Comparison of ENCODE assay signal across 24 cellular contexts in genomic region chr1:16721871-16722641, GRCh38. TPM values are rescaled to one million over a fixed set of nuclear protein-coding genes. Genes with fewer than 3 reads are reported as not detected.
A peak's percentile ranks its signal among the peaks of the same experiment; 100 is the strongest.
DNase-seq lines count a peak whose midpoint lies in the region; ATAC-seq, FAIRE-seq and TF ChIP-seq lines count a peak whose summit lies in the region.
"Had no signal": no experiment of that assay in that cellular context is flagged by ENCODE, and none has a peak within 500 bp of the region (broad histone marks: within the 10 kb centered on the region; RNA-seq: fewer than 3 reads in every experiment).

No MANE protein-coding gene starts in this region.

- CTCF ChIA-PET in activated CD4-positive, alpha-beta memory T cell treated with anti-CD3 and anti-CD28 coated beads, Interleukin-2, amount 10 ng/mL, durations not matched to agents 7 days and 5 days (lab: Charles Lee): interaction anchor here (1.8 to 2.4 kb wide), 2 partner anchors 10 to 13 kb away, joined by 5 to 9 read pairs; no protein-coding TSS in a partner anchor
- CTCF ChIA-PET in activated CD4-positive, alpha-beta memory T cell treated with anti-CD3 and anti-CD28 coated beads for 36 hours (lab: Charles Lee): interaction anchor here (1.6 kb wide), 1 partner anchor 14 kb away, joined by 4 read pairs; no protein-coding TSS in a partner anchor
- CTCF ChIA-PET in HEK293T (lab: Yijun Ruan, JAX) (interaction anchor here (0.6 kb wide), 1 partner anchor 843 kb away, joined by 3 read pairs; no protein-coding TSS in a partner anchor), endothelial cell of umbilical vein (lab: Charles Lee) (interaction anchor here (1.1 to 2.5 kb wide), 3 partner anchors 12 to 20 kb away, joined by 3 to 11 read pairs (median 6); no protein-coding TSS in a partner anchor)

- POLR2A ChIA-PET in activated CD4-positive, alpha-beta memory T cell treated with anti-CD3 and anti-CD28 coated beads, Interleukin-2, amount 10 ng/mL, durations not matched to agents 7 days and 5 days (lab: Charles Lee): no interaction called here
- POLR2A ChIA-PET in activated CD4-positive, alpha-beta memory T cell treated with anti-CD3 and anti-CD28 coated beads for 36 hours (lab: Charles Lee): no interaction called here
- POLR2A ChIA-PET in HEK293T (lab: Yijun Ruan, JAX) (no interaction called here), endothelial cell of umbilical vein (lab: Charles Lee) (no interaction called here)

- H3K4me1 ChIP-seq in endothelial cell of umbilical vein (ENCODE audit: control insufficient read depth, extremely low read depth, insufficient read depth, low read length) (no peaks in the 10 kb centered on the region), suprapubic skin (no peaks in the 10 kb centered on the region)
- H3K4me1 ChIP-seq: A549, BE2C, HAP-1 had no signal

- DNase-seq in activated CD4-positive, alpha-beta memory T cell treated with anti-CD3 and anti-CD28 coated beads, Interleukin-2, amount 10 ng/mL, durations not matched to agents 7 days and 5 days: peak; percentile 12
- no peak for DNase-seq in activated CD4-positive, alpha-beta memory T cell treated with anti-CD3 and anti-CD28 coated beads for 36 hours
- peak; percentile 4 for DNase-seq in HEK293T (ENCODE audit: extremely low spot score)
- peak; percentile 11 for DNase-seq in endothelial cell of umbilical vein (ENCODE audit: low read depth, low spot score)
- DNase-seq in suprapubic skin (ENCODE audit: low spot score in 2 of 2): peak; percentile 20 to 74
- no peak for DNase-seq in activated T-cell treated with anti-CD3 and anti-CD28 coated beads, Interleukin-2, amount 50 U/mL, for 1 hour
- no peak for DNase-seq in activated T-cell treated with anti-CD3 and anti-CD28 coated beads for 4 hours
- DNase-seq: activated T-cell treated with anti-CD3 and anti-CD28 coated beads, Interleukin-2, amount 50 U/mL, for 72 hours; anterior cingulate cortex; BE2C; DND-41; NCI-H1694 treated with DMSO at 0.1 percent for 48 hours; NCI-H774; SIG-M5 had no signal

- 80% methylated on average over 11 of the region's 11 CpGs for WGBS in suprapubic skin

- no peaks in the 10 kb centered on the region for H3K4me1 Mint-ChIP-seq in activated CD4-positive, alpha-beta memory T cell treated with anti-CD3 and anti-CD28 coated beads, Interleukin-2, amount 10 ng/mL, durations not matched to agents 7 days and 5 days
- H3K4me1 Mint-ChIP-seq in activated CD4-positive, alpha-beta memory T cell treated with anti-CD3 and anti-CD28 coated beads for 36 hours (ENCODE audit: low read depth): no peaks in the 10 kb centered on the region
- H3K4me1 Mint-ChIP-seq: activated naive CD4-positive, alpha-beta T cell treated with anti-CD3 and anti-CD28 coated beads, Interleukin-2, amount 50 U/mL, for 24 hours had no signal

- no peak for TF ChIP-seq EP300 in suprapubic skin (IDR thresholded peaks at IDR 0.05)

- BruUV-seq in endothelial cell of umbilical vein (replicated peaks; lab: Mats Ljungman, UMichigan): no TSS peak

- H3K27me3 ChIP-seq in endothelial cell of umbilical vein (ENCODE audit: control insufficient read depth in 2 of 2, insufficient read depth in 2 of 2, low read length in 2 of 2) (peaks cover 20 to 24% of the 10 kb centered on the region in 2 experiments), suprapubic skin (peaks cover 47% of the 10 kb centered on the region)
- H3K27me3 ChIP-seq: BE2C had no signal

- FAIRE-seq in endothelial cell of umbilical vein (lab: Jason Lieb, UNC): no peak
- FAIRE-seq: A549, GM18507 had no signal

- no peaks in the 10 kb centered on the region for H3K36me3 Mint-ChIP-seq in activated CD4-positive, alpha-beta memory T cell treated with anti-CD3 and anti-CD28 coated beads, Interleukin-2, amount 10 ng/mL, durations not matched to agents 7 days and 5 days (ENCODE audit: low read depth)
- no peaks in the 10 kb centered on the region for H3K36me3 Mint-ChIP-seq in activated CD4-positive, alpha-beta memory T cell treated with anti-CD3 and anti-CD28 coated beads for 36 hours
- H3K36me3 Mint-ChIP-seq: activated naive CD4-positive, alpha-beta T cell treated with anti-CD3 and anti-CD28 coated beads, Interleukin-2, amount 50 U/mL, for 24 hours had no signal

- H3K9me1 ChIP-seq in endothelial cell of umbilical vein (replicated peaks; ENCODE audit: control insufficient read depth, extremely low read depth, insufficient read depth, low read length): no peaks in the 10 kb centered on the region

- TF ChIP-seq POLR2A in endothelial cell of umbilical vein (IDR thresholded peaks at IDR 0.05; ENCODE audit: low read depth, low read length): no peak
- TF ChIP-seq POLR2A in suprapubic skin (IDR thresholded peaks at IDR 0.05): no peak

- H3K27ac Mint-ChIP-seq in activated CD4-positive, alpha-beta memory T cell treated with anti-CD3 and anti-CD28 coated beads, Interleukin-2, amount 10 ng/mL, durations not matched to agents 7 days and 5 days: no peak overlapping the region
- H3K27ac Mint-ChIP-seq in activated CD4-positive, alpha-beta memory T cell treated with anti-CD3 and anti-CD28 coated beads for 36 hours: no peak overlapping the region
- H3K27ac Mint-ChIP-seq: activated naive CD4-positive, alpha-beta T cell treated with anti-CD3 and anti-CD28 coated beads, Interleukin-2, amount 50 U/mL, for 24 hours; activated T-cell treated with anti-CD3 and anti-CD28 coated beads, Interleukin-2, amount 50 U/mL, for 72 hours; T-helper 1 cell treated with Interleukin-12 subunit alpha and Interleukin-12 subunit beta and Interleukin-4 antibody, amounts not matched to agents 30 μg/mL and 1 μg/mL, for 36 hours had no signal

- H3K9ac ChIP-seq in endothelial cell of umbilical vein (replicated peaks; ENCODE audit: extremely low read depth, insufficient read depth, low read length): no peak overlapping the region

- dilution Hi-C loops in endothelial cell of umbilical vein (cut with MboI; ENCODE audit: extremely low pct_ligation_motif_present, low sequenced_read_pairs): no loop called here

- no peaks in the 10 kb centered on the region for H3K9me3 ChIP-seq in endothelial cell of umbilical vein (replicated peaks; ENCODE audit: control insufficient read depth, insufficient read depth, low read length)
- no peaks in the 10 kb centered on the region for H3K9me3 ChIP-seq in suprapubic skin
- H3K9me3 ChIP-seq: A549, BE2C, HAP-1, mucosa of descending colon had no signal

- H3K27ac ChIP-seq in endothelial cell of umbilical vein (ENCODE audit: insufficient read depth, low read depth, low read length) (no peak overlapping the region), suprapubic skin (no peak overlapping the region)
- H3K27ac ChIP-seq: A549, epithelial cell of prostate had no signal

- no peak overlapping the region for H3K4me3 Mint-ChIP-seq in activated CD4-positive, alpha-beta memory T cell treated with anti-CD3 and anti-CD28 coated beads, Interleukin-2, amount 10 ng/mL, durations not matched to agents 7 days and 5 days
- H3K4me3 Mint-ChIP-seq in activated CD4-positive, alpha-beta memory T cell treated with anti-CD3 and anti-CD28 coated beads for 36 hours: no peak overlapping the region
- H3K4me3 Mint-ChIP-seq: activated naive CD4-positive, alpha-beta T cell treated with anti-CD3 and anti-CD28 coated beads, Interleukin-2, amount 50 U/mL, for 24 hours; activated T-cell treated with anti-CD3 and anti-CD28 coated beads, Interleukin-2, amount 50 U/mL, for 72 hours; T-helper 1 cell treated with Interleukin-12 subunit alpha and Interleukin-12 subunit beta and Interleukin-4 antibody, amounts not matched to agents 30 μg/mL and 1 μg/mL, for 36 hours had no signal

- H3K36me3 ChIP-seq in endothelial cell of umbilical vein (ENCODE audit: control insufficient read depth in 2 of 2, extremely low read depth in 1 of 2, insufficient read depth in 2 of 2, low read length in 2 of 2) (no peaks in the 10 kb centered on the region), suprapubic skin (no peaks in the 10 kb centered on the region)
- H3K36me3 ChIP-seq: BE2C, HAP-1 had no signal

- H4K20me1 ChIP-seq in endothelial cell of umbilical vein (replicated peaks; ENCODE audit: control insufficient read depth, extremely low read depth, insufficient read depth, low read length): no peaks in the 10 kb centered on the region

- no peak for ATAC-seq in HG03520 (IDR thresholded peaks at IDR 0.05; ENCODE audit: unreplicated experiment)
- ATAC-seq: A549; activated T-cell treated with anti-CD3 and anti-CD28 coated beads, Interleukin-2, amount 50 U/mL, for 72 hours; mucosa of descending colon had no signal

- H3K4me2 ChIP-seq in endothelial cell of umbilical vein (ENCODE audit: insufficient read depth, low read length): no peak overlapping the region
- H3K4me2 ChIP-seq: A549 had no signal

- intact Hi-C loops in activated CD4-positive, alpha-beta memory T cell treated with anti-CD3 and anti-CD28 coated beads for 36 hours (cut with micrococcal nuclease): loop anchor here (10.0 kb wide), 1 partner anchor 183 kb away; no protein-coding TSS in a partner anchor
- intact Hi-C loops in endothelial cell of umbilical vein (cut with micrococcal nuclease): no loop called here

- H3K9me3 Mint-ChIP-seq in activated CD4-positive, alpha-beta memory T cell treated with anti-CD3 and anti-CD28 coated beads, Interleukin-2, amount 10 ng/mL, durations not matched to agents 7 days and 5 days: no peaks in the 10 kb centered on the region
- no peaks in the 10 kb centered on the region for H3K9me3 Mint-ChIP-seq in activated CD4-positive, alpha-beta memory T cell treated with anti-CD3 and anti-CD28 coated beads for 36 hours
- H3K9me3 Mint-ChIP-seq: activated naive CD4-positive, alpha-beta T cell treated with anti-CD3 and anti-CD28 coated beads, Interleukin-2, amount 50 U/mL, for 24 hours; activated T-cell treated with anti-CD3 and anti-CD28 coated beads, Interleukin-2, amount 50 U/mL, for 72 hours; T-helper 1 cell treated with Interleukin-12 subunit alpha and Interleukin-12 subunit beta and Interleukin-4 antibody, amounts not matched to agents 30 μg/mL and 1 μg/mL, for 36 hours had no signal

- no peak overlapping the region for H2AFZ ChIP-seq in endothelial cell of umbilical vein (ENCODE audit: low read depth, low read length)

- no peak overlapping the region for H3K4me3 ChIP-seq in endothelial cell of umbilical vein (replicated peaks in 1 of 3; ENCODE audit: insufficient read depth in 1 of 3, low read depth in 1 of 3, low read length in 3 of 3)
- no peak overlapping the region for H3K4me3 ChIP-seq in suprapubic skin
- H3K4me3 ChIP-seq: A549, HAP-1, mucosa of descending colon had no signal

- peaks cover 42% of the 10 kb centered on the region for H3K27me3 Mint-ChIP-seq in activated CD4-positive, alpha-beta memory T cell treated with anti-CD3 and anti-CD28 coated beads, Interleukin-2, amount 10 ng/mL, durations not matched to agents 7 days and 5 days
- H3K27me3 Mint-ChIP-seq in activated CD4-positive, alpha-beta memory T cell treated with anti-CD3 and anti-CD28 coated beads for 36 hours: peaks cover 19% of the 10 kb centered on the region

- no peak for TF ChIP-seq CTCF in endothelial cell of umbilical vein (IDR thresholded peaks at IDR 0.05; ENCODE audit: extremely low read depth in 1 of 2, insufficient read depth in 1 of 2, low read depth in 1 of 2, low read length in 2 of 2)
- TF ChIP-seq CTCF in suprapubic skin (IDR thresholded peaks at IDR 0.05): no peak

- no peaks in the 10 kb centered on the region for H3K79me2 ChIP-seq in endothelial cell of umbilical vein (ENCODE audit: control insufficient read depth, insufficient read depth, low read length)

RNA-seq across cellular contexts. Expression of gene RNU1-4, which starts 18.3 kb away (rescaled TPM):
- total RNA-seq in activated CD4-positive, alpha-beta memory T cell treated with anti-CD3 and anti-CD28 coated beads, Interleukin-2, amount 10 ng/mL, durations not matched to agents 7 days and 5 days: 1,000 to 10,000 TPM; 1,570 to 1,691 TPM
- total RNA-seq in activated CD4-positive, alpha-beta memory T cell treated with anti-CD3 and anti-CD28 coated beads for 36 hours: 1,000 to 10,000 TPM; 1,390 to 1,409 TPM
- total RNA-seq in endothelial cell of umbilical vein (1,319 and 2,019 TPM in 2 replicates), suprapubic skin (under 1 TPM; under 0.01 TPM)
- polyA plus RNA-seq in endothelial cell of umbilical vein: under 0.01 and 206 TPM in 2 replicates
- polyA plus RNA-seq in endothelial cell of umbilical vein (2011; cell fraction: cytosol; rRNA removed): under 0.01 TPM in 1 of 2 replicates, not detected in the other
- under 0.01 TPM in 2 replicates for polyA plus RNA-seq in endothelial cell of umbilical vein (2011; cell fraction: nucleus; rRNA removed)
- 123 TPM in 1 of 2 replicates, not detected in the other for polyA plus RNA-seq in endothelial cell of umbilical vein (2012)
- 9,566 and 13,963 TPM in 2 replicates for polyA minus RNA-seq in endothelial cell of umbilical vein
- polyA minus RNA-seq in endothelial cell of umbilical vein (2011; cell fraction: cytosol; rRNA and poly(A)+ RNA removed): 46,668 TPM
- polyA minus RNA-seq in endothelial cell of umbilical vein (2011; cell fraction: nucleus; rRNA and poly(A)+ RNA removed): 60,677 and 87,675 TPM in 2 replicates
- total RNA-seq: fibroblast of villous mesenchyme had no signal
- polyA plus RNA-seq: neural cell had no signal

RNA-seq across cellular contexts. Expression of gene RNU1-3, which starts 55.3 kb away (rescaled TPM):
- total RNA-seq in activated CD4-positive, alpha-beta memory T cell treated with anti-CD3 and anti-CD28 coated beads, Interleukin-2, amount 10 ng/mL, durations not matched to agents 7 days and 5 days: 1,000 to 10,000 TPM; 1,570 to 1,691 TPM
- 1,000 to 10,000 TPM; 1,390 to 1,409 TPM for total RNA-seq in activated CD4-positive, alpha-beta memory T cell treated with anti-CD3 and anti-CD28 coated beads for 36 hours
- total RNA-seq in endothelial cell of umbilical vein (1,319 and 2,019 TPM in 2 replicates), suprapubic skin (under 1 TPM; under 0.01 TPM)
- polyA plus RNA-seq in endothelial cell of umbilical vein: under 0.01 and 206 TPM in 2 replicates
- under 0.01 TPM in 1 of 2 replicates, not detected in the other for polyA plus RNA-seq in endothelial cell of umbilical vein (2011; cell fraction: cytosol; rRNA removed)
- polyA plus RNA-seq in endothelial cell of umbilical vein (2011; cell fraction: nucleus; rRNA removed): under 0.01 TPM in 2 replicates
- 123 TPM in 1 of 2 replicates, not detected in the other for polyA plus RNA-seq in endothelial cell of umbilical vein (2012)
- polyA minus RNA-seq in endothelial cell of umbilical vein: 9,566 and 13,963 TPM in 2 replicates
- polyA minus RNA-seq in endothelial cell of umbilical vein (2011; cell fraction: cytosol; rRNA and poly(A)+ RNA removed): 46,668 TPM
- polyA minus RNA-seq in endothelial cell of umbilical vein (2011; cell fraction: nucleus; rRNA and poly(A)+ RNA removed): 60,677 and 87,675 TPM in 2 replicates
- total RNA-seq: fibroblast of villous mesenchyme had no signal
- polyA plus RNA-seq: neural cell had no signal

Comparison
In these comparisons a context has a peak if more than half of its experiments do, and no peak if none do; other contexts are left out.
1. DNase-seq: peak in activated CD4-positive, alpha-beta memory T cell treated with anti-CD3 and anti-CD28 coated beads, Interleukin-2, amount 10 ng/mL, durations not matched to agents 7 days and 5 days (single experiment), HEK293T (single experiment), endothelial cell of umbilical vein (single experiment) and suprapubic skin (2 of 2); none in activated CD4-positive, alpha-beta memory T cell treated with anti-CD3 and anti-CD28 coated beads for 36 hours (single experiment), activated T-cell treated with anti-CD3 and anti-CD28 coated beads, Interleukin-2, amount 50 U/mL, for 1 hour (single experiment) and activated T-cell treated with anti-CD3 and anti-CD28 coated beads for 4 hours (single experiment).
2. RNA of gene RNU1-4, which starts 18.3 kb away (total RNA-seq): 1,570 to 1,691 TPM in activated CD4-positive, alpha-beta memory T cell treated with anti-CD3 and anti-CD28 coated beads, Interleukin-2, amount 10 ng/mL, durations not matched to agents 7 days and 5 days, 1,390 to 1,409 TPM in activated CD4-positive, alpha-beta memory T cell treated with anti-CD3 and anti-CD28 coated beads for 36 hours and 1,319 to 2,019 TPM in endothelial cell of umbilical vein; under 0.01 TPM in suprapubic skin; every median in the first group is over 1,000 times any median in the second.
3. RNA of gene RNU1-3, which starts 55.3 kb away (total RNA-seq): 1,570 to 1,691 TPM in activated CD4-positive, alpha-beta memory T cell treated with anti-CD3 and anti-CD28 coated beads, Interleukin-2, amount 10 ng/mL, durations not matched to agents 7 days and 5 days, 1,390 to 1,409 TPM in activated CD4-positive, alpha-beta memory T cell treated with anti-CD3 and anti-CD28 coated beads for 36 hours and 1,319 to 2,019 TPM in endothelial cell of umbilical vein; under 0.01 TPM in suprapubic skin; every median in the first group is over 1,000 times any median in the second.